In genomic region chr2:174597347-174598047, GRCh38 we compare ENCODE assay signal across 8 cellular contexts. TPM values are rescaled to one million over a fixed set of nuclear protein-coding genes. Genes with fewer than 3 reads are reported as not detected.
DNase-seq lines count a peak whose midpoint lies in the region; ATAC-seq and TF ChIP-seq lines count a peak whose summit lies in the region.

WIPF1 (minus strand) TSS chr2:174597804; CDS start chr2:174585573, 12,231 bp downstream.

- no peaks in the 10 kb centered on the region for H3K27me3 ChIP-seq in lower lobe of right lung (ENCODE audit: low read depth)
- H3K27me3 ChIP-seq in upper lobe of right lung = no peaks in the 10 kb centered on the region

- DNase-seq in SKM-1 treated with dmso at 0.1 percent for 144 hours (lab: John Stamatoyannopoulos, UW; ENCODE audit: unreplicated experiment) (peak; percentile 29), SKM-1 (lab: John Stamatoyannopoulos, UW; ENCODE audit: unreplicated experiment) (no peak), SIG-M5 treated with dmso at 0.1 percent for 504 hours (lab: John Stamatoyannopoulos, UW; ENCODE audit: unreplicated experiment) (peak; percentile 91), lower lobe of right lung (no peak), upper lobe of right lung (no peak), DMS79 (lab: John Stamatoyannopoulos, UW) (no peak)

- H3K36me3 ChIP-seq in lower lobe of right lung = no peaks in the 10 kb centered on the region
- no peaks in the 10 kb centered on the region for H3K36me3 ChIP-seq in upper lobe of right lung

- H3K27ac ChIP-seq in lower lobe of right lung (peak within 1 kb of the TSS; percentile 77), upper lobe of right lung (peak within 1 kb of the TSS; percentile 85)

- H3K4me1 Mint-ChIP-seq in brain = peaks cover 34% of the 10 kb centered on the region

- H3K4me3 ChIP-seq in lower lobe of right lung = peak within 1 kb of the TSS; percentile 44
- H3K4me3 ChIP-seq in upper lobe of right lung = peak within 1 kb of the TSS; percentile 41

- no peaks in the 10 kb centered on the region for H3K27me3 Mint-ChIP-seq in brain

- H3K4me3 Mint-ChIP-seq in brain = no peak within 1 kb of the TSS

- H3K36me3 Mint-ChIP-seq in brain = no peaks in the 10 kb centered on the region

- TF ChIP-seq CTCF in brain (conservative IDR thresholded peaks at IDR 0.05) = no peak
- TF ChIP-seq CTCF in lower lobe of right lung (IDR thresholded peaks at IDR 0.05) = no peak
- no peak for TF ChIP-seq CTCF in upper lobe of right lung (IDR thresholded peaks at IDR 0.05)

- peaks cover 38% of the 10 kb centered on the region for H3K4me1 ChIP-seq in lower lobe of right lung
- H3K4me1 ChIP-seq in upper lobe of right lung = peaks cover 23% of the 10 kb centered on the region

- ATAC-seq in HG02973 (IDR thresholded peaks at IDR 0.05; ENCODE audit: unreplicated experiment) (peak; percentile 48), lower lobe of right lung (peak; percentile 67 to 72), upper lobe of right lung (peak; percentile 82)

- intact Hi-C loops in lower lobe of right lung (cut with DNase I) (no loop called here), upper lobe of right lung (cut with DNase I) (no loop called here)

- H3K27ac Mint-ChIP-seq in brain = peak within 1 kb of the TSS in 1 of 5 experiments; percentile 54

- H3K9me3 Mint-ChIP-seq in brain = no peaks in the 10 kb centered on the region

- H3K9me3 ChIP-seq in lower lobe of right lung (no peaks in the 10 kb centered on the region), upper lobe of right lung (no peaks in the 10 kb centered on the region)

RNA-seq across cellular contexts. Expression of gene WIPF1, which starts in this region (rescaled TPM):
- polyA plus RNA-seq in brain (ENCODE audit: insufficient read depth, low read depth, low replicate concordance) = 20.8 TPM
- 84.4 TPM for total RNA-seq in lower lobe of right lung
- 71.5 TPM for total RNA-seq in upper lobe of right lung

Comparison
In these comparisons a context has a peak if more than half of its experiments do, and no peak if none do; other contexts are left out.
1. DNase-seq: peak in SKM-1 treated with dmso at 0.1 percent for 144 hours (single experiment) and SIG-M5 treated with dmso at 0.1 percent for 504 hours (single experiment); none in SKM-1 (single experiment), lower lobe of right lung (single experiment), upper lobe of right lung (single experiment) and DMS79 (single experiment).
2. Peak in every context shown above with its lines, with median percentiles within 50 percentile points of each other: ATAC-seq.